Comparison of ENCODE assay signal across 11 cellular contexts in genomic region chr4:144465546-144465945, GRCh38.
"Had no signal": no experiment of that assay in that cellular context is flagged by ENCODE, and none has a peak within 500 bp of the region (broad histone marks: within the 10 kb centered on the region; RNA-seq: fewer than 3 reads in every experiment).

No MANE protein-coding gene starts in this region.

- ATAC-seq: GM23338, HCT116 had no signal

- H3K4me2 ChIP-seq: GM23338 had no signal

- H3K27ac ChIP-seq: GM23248 had no signal

- H3K9ac ChIP-seq: GM23248 had no signal

- H3K9me3 ChIP-seq: HAP-1 had no signal

- H2AFZ ChIP-seq: GM23248 had no signal

- FAIRE-seq: H1, H54 had no signal

- DNase-seq: GM23248, GOT3, H7, H9, HCEC 1CT, HFFc6 had no signal

- H3K36me3 ChIP-seq: HAP-1 had no signal

- H3K4me1 ChIP-seq: HAP-1 had no signal

- H3K4me3 ChIP-seq: GM23248, GM23338, HAP-1 had no signal
